In genomic region chr7:7505936-7506335, GRCh38 we compare ENCODE assay signal across 24 cellular contexts. TPM values are rescaled to one million over a fixed set of nuclear protein-coding genes. Genes with fewer than 3 reads are reported as not detected.
DNase-seq lines count a peak whose midpoint lies in the region; ATAC-seq, FAIRE-seq and TF ChIP-seq lines count a peak whose summit lies in the region.
"Had no signal": no experiment of that assay in that cellular context is flagged by ENCODE, and none has a peak within 500 bp of the region (broad histone marks: within the 10 kb centered on the region; RNA-seq: fewer than 3 reads in every experiment).

No MANE protein-coding gene starts in this region.

- H3K79me2 ChIP-seq in GM23338 (replicated peaks; ENCODE audit: insufficient read depth): no peaks in the 10 kb centered on the region
- H3K79me2 ChIP-seq in Karpas-422 (ENCODE audit: low read length): no peaks in the 10 kb centered on the region

- H3K4me2 ChIP-seq in GM23338 (no peak overlapping the region), Karpas-422 (ENCODE audit: low read depth, low read length, poor library complexity, severe bottlenecking) (no peak overlapping the region)

- H3F3A ChIP-seq in GM23338 (replicated peaks; ENCODE audit: low read depth): no peaks in the 10 kb centered on the region

- no peaks in the 10 kb centered on the region for H3K9me2 ChIP-seq in GM23338 (ENCODE audit: insufficient read depth)
- no peaks in the 10 kb centered on the region for H3K9me2 ChIP-seq in Karpas-422 (replicated peaks; ENCODE audit: insufficient read depth, low read length)

- H3K36me3 ChIP-seq in GM23338 (ENCODE audit: insufficient read depth) (no peaks in the 10 kb centered on the region), adipocyte (ENCODE audit: control insufficient read depth, insufficient read depth, low read length, severe bottlenecking) (no peaks in the 10 kb centered on the region), Karpas-422 (ENCODE audit: insufficient read depth, low read length) (no peaks in the 10 kb centered on the region), kidney (ENCODE audit: control insufficient read depth in 1 of 2, insufficient read depth in 2 of 2, low read length in 2 of 2) (no peaks in the 10 kb centered on the region)
- H3K36me3 ChIP-seq: adrenal gland, brain microvascular endothelial cell, upper lobe of right lung had no signal

- H3K9me3 ChIP-seq in adipocyte (ENCODE audit: control insufficient read depth, low read length) (no peaks in the 10 kb centered on the region), Karpas-422 (ENCODE audit: low read length) (no peaks in the 10 kb centered on the region), kidney (ENCODE audit: control insufficient read depth in 1 of 2, low read length in 2 of 2) (no peaks in the 10 kb centered on the region)
- H3K9me3 ChIP-seq: adrenal gland, upper lobe of right lung had no signal

- H4K20me1 ChIP-seq in GM23338 (replicated peaks; ENCODE audit: insufficient read depth) (no peaks in the 10 kb centered on the region), Karpas-422 (ENCODE audit: insufficient read depth, low read depth, low read length) (no peaks in the 10 kb centered on the region)

- H3K27ac ChIP-seq in 22Rv1 (peak overlapping the region; percentile 54), GM23338 (ENCODE audit: low read depth) (no peak overlapping the region), Karpas-422 (ENCODE audit: low read length) (no peak overlapping the region), kidney (ENCODE audit: low read depth in 2 of 2, low read length in 2 of 2) (no peak overlapping the region)
- H3K27ac ChIP-seq: adrenal gland, brain microvascular endothelial cell, upper lobe of right lung had no signal

- H3K4me3 Mint-ChIP-seq in GM23338 (no peak overlapping the region), mesothelial cell of epicardium (no peak overlapping the region)
- H3K4me3 Mint-ChIP-seq in T-helper 2 cell treated with Interferon-gamma antibody and Interleukin-4, amounts not matched to agents 5 μg/mL and 100 μg/mL, for 36 hours: no peak overlapping the region
- H3K4me3 Mint-ChIP-seq in activated naive CD4-positive, alpha-beta T cell treated with anti-CD3 and anti-CD28 coated beads, Interleukin-2, amount 10 ng/mL, durations not matched to agents 7 days and 5 days: no peak overlapping the region
- H3K4me3 Mint-ChIP-seq: activated T-cell treated with anti-CD3 and anti-CD28 coated beads, Interleukin-2, amount 50 U/mL, for 4 hours had no signal

- intact Hi-C loops in kidney (cut with DNase I): no loop called here

- CTCF ChIA-PET in activated naive CD4-positive, alpha-beta T cell treated with anti-CD3 and anti-CD28 coated beads, Interleukin-2, amount 10 ng/mL, durations not matched to agents 7 days and 5 days (lab: Charles Lee): no interaction called here

- H3K4me3 ChIP-seq in GM23338 (no peak overlapping the region), adipocyte (ENCODE audit: low read length) (peak overlapping the region; percentile 66), Karpas-422 (ENCODE audit: low read length) (no peak overlapping the region), kidney (ENCODE audit: low read length in 2 of 2) (no peak overlapping the region)
- H3K4me3 ChIP-seq: adrenal gland, upper lobe of right lung had no signal

- H3K36me3 Mint-ChIP-seq in GM23338 (ENCODE audit: low read depth) (no peaks in the 10 kb centered on the region), mesothelial cell of epicardium (no peaks in the 10 kb centered on the region)
- no peaks in the 10 kb centered on the region for H3K36me3 Mint-ChIP-seq in T-helper 2 cell treated with Interferon-gamma antibody and Interleukin-4, amounts not matched to agents 5 μg/mL and 100 μg/mL, for 36 hours (ENCODE audit: low read depth)
- no peaks in the 10 kb centered on the region for H3K36me3 Mint-ChIP-seq in activated naive CD4-positive, alpha-beta T cell treated with anti-CD3 and anti-CD28 coated beads, Interleukin-2, amount 10 ng/mL, durations not matched to agents 7 days and 5 days

- H2AFZ ChIP-seq in GM23338 (peak overlapping the region; percentile 28; the same call in 1 of the 2 replicates), Karpas-422 (ENCODE audit: low read length) (no peak overlapping the region)

- TF ChIP-seq CTCF in 22Rv1 (IDR thresholded peaks at IDR 0.05): no peak
- no peak for TF ChIP-seq CTCF in GM23338 (conservative IDR thresholded peaks at IDR 0.05; ENCODE audit: low read depth in 2 of 2)
- TF ChIP-seq CTCF in mesothelial cell of epicardium (IDR thresholded peaks at IDR 0.05; ENCODE audit: unreplicated experiment): no peak
- TF ChIP-seq CTCF in kidney (IDR thresholded peaks at IDR 0.05; ENCODE audit: borderline replicate concordance, extremely low read depth, insufficient read depth): no peak

- FAIRE-seq in kidney (lab: Jason Lieb, UNC): no peak

- H3K9me3 Mint-ChIP-seq in GM23338: no peaks in the 10 kb centered on the region
- peaks cover 1% of the 10 kb centered on the region for H3K9me3 Mint-ChIP-seq in mesothelial cell of epicardium
- no peaks in the 10 kb centered on the region for H3K9me3 Mint-ChIP-seq in T-helper 2 cell treated with Interferon-gamma antibody and Interleukin-4, amounts not matched to agents 5 μg/mL and 100 μg/mL, for 36 hours
- H3K9me3 Mint-ChIP-seq in activated naive CD4-positive, alpha-beta T cell treated with anti-CD3 and anti-CD28 coated beads, Interleukin-2, amount 10 ng/mL, durations not matched to agents 7 days and 5 days: no peaks in the 10 kb centered on the region
- H3K9me3 Mint-ChIP-seq: activated T-cell treated with anti-CD3 and anti-CD28 coated beads, Interleukin-2, amount 50 U/mL, for 4 hours had no signal

- no peak overlapping the region for H3K27ac Mint-ChIP-seq in GM23338
- H3K27ac Mint-ChIP-seq in mesothelial cell of epicardium: peak overlapping the region; percentile 64
- no peak overlapping the region for H3K27ac Mint-ChIP-seq in T-helper 2 cell treated with Interferon-gamma antibody and Interleukin-4, amounts not matched to agents 5 μg/mL and 100 μg/mL, for 36 hours
- no peak overlapping the region for H3K27ac Mint-ChIP-seq in activated naive CD4-positive, alpha-beta T cell treated with anti-CD3 and anti-CD28 coated beads, Interleukin-2, amount 10 ng/mL, durations not matched to agents 7 days and 5 days

- H3K27me3 Mint-ChIP-seq in GM23338 (ENCODE audit: insufficient read depth, low read depth, poor library complexity) (no peaks in the 10 kb centered on the region), mesothelial cell of epicardium (ENCODE audit: low read depth) (no peaks in the 10 kb centered on the region)
- no peaks in the 10 kb centered on the region for H3K27me3 Mint-ChIP-seq in T-helper 2 cell treated with Interferon-gamma antibody and Interleukin-4, amounts not matched to agents 5 μg/mL and 100 μg/mL, for 36 hours (ENCODE audit: low read depth)
- H3K27me3 Mint-ChIP-seq in activated naive CD4-positive, alpha-beta T cell treated with anti-CD3 and anti-CD28 coated beads, Interleukin-2, amount 10 ng/mL, durations not matched to agents 7 days and 5 days: no peaks in the 10 kb centered on the region

- H3K4me1 ChIP-seq in GM23338 (ENCODE audit: insufficient read depth): 0 out of 2 replicates have a peak, but pooled peaks cover 2% of the 10 kb centered on the region
- H3K4me1 ChIP-seq in adipocyte (ENCODE audit: control insufficient read depth, insufficient read depth, low read length): peaks cover 15% of the 10 kb centered on the region
- no peaks in the 10 kb centered on the region for H3K4me1 ChIP-seq in Karpas-422 (ENCODE audit: low read length)
- H3K4me1 ChIP-seq in kidney (ENCODE audit: control insufficient read depth in 1 of 2, insufficient read depth in 1 of 2, low read depth in 1 of 2, low read length in 2 of 2): no peaks in the 10 kb centered on the region
- H3K4me1 ChIP-seq: adrenal gland, upper lobe of right lung had no signal

- H3K4me1 Mint-ChIP-seq in GM23338 (peaks cover 6% of the 10 kb centered on the region; the same call in 2 of the 3 replicates), mesothelial cell of epicardium (peaks cover 5% of the 10 kb centered on the region)
- H3K4me1 Mint-ChIP-seq in T-helper 2 cell treated with Interferon-gamma antibody and Interleukin-4, amounts not matched to agents 5 μg/mL and 100 μg/mL, for 36 hours (ENCODE audit: low read depth): no peaks in the 10 kb centered on the region
- H3K4me1 Mint-ChIP-seq in activated naive CD4-positive, alpha-beta T cell treated with anti-CD3 and anti-CD28 coated beads, Interleukin-2, amount 10 ng/mL, durations not matched to agents 7 days and 5 days: no peaks in the 10 kb centered on the region

- no peak for ATAC-seq in GM23338
- ATAC-seq: activated T-cell treated with anti-CD3 and anti-CD28 coated beads, Interleukin-2, amount 50 U/mL, for 4 hours; upper lobe of right lung had no signal

- H3K27me3 ChIP-seq in GM23338 (ENCODE audit: insufficient read depth) (no peaks in the 10 kb centered on the region), adipocyte (replicated peaks; ENCODE audit: control insufficient read depth, insufficient read depth, low read length) (no peaks in the 10 kb centered on the region), Karpas-422 (ENCODE audit: low read length) (no peaks in the 10 kb centered on the region)
- H3K27me3 ChIP-seq: adrenal gland, brain microvascular endothelial cell, upper lobe of right lung had no signal

- DNase-seq in GM23338 (ENCODE audit: low spot score) (no peak), adipocyte (ENCODE audit: low read depth) (peak; percentile 21), mesothelial cell of epicardium (ENCODE audit: low spot score in 2 of 2, unreplicated experiment in 2 of 2) (no peak), Karpas-422 (no peak), kidney (no peak)
- no peak for DNase-seq in T-helper 2 cell treated with Interferon-gamma antibody and Interleukin-4, amounts not matched to agents 5 μg/mL and 100 μg/mL, for 36 hours (ENCODE audit: low spot score)
- no peak for DNase-seq in activated naive CD4-positive, alpha-beta T cell treated with anti-CD3 and anti-CD28 coated beads, Interleukin-2, amount 10 ng/mL, durations not matched to agents 7 days and 5 days
- DNase-seq: activated CD4-positive, alpha-beta T cell treated with anti-CD3 and anti-CD28 coated beads for 4 hours; activated T-cell treated with anti-CD3 and anti-CD28 coated beads, Interleukin-2, amount 50 U/mL, for 4 hours; adrenal gland; brain microvascular endothelial cell; C1 segment of cervical spinal cord; effector CD8-positive, alpha-beta T cell; EL; HCEC 1CT; mammary epithelial cell; NCI-H187; NCI-H510A; small intestine; stimulated activated CD4-positive, alpha-beta T cell treated with anti-CD3 and anti-CD28 coated beads, Interleukin-2, amount 100 ng/mL, for 24 hours; upper lobe of right lung had no signal

- H3K9ac ChIP-seq in adipocyte (ENCODE audit: low read length) (peak overlapping the region; percentile 44), Karpas-422 (ENCODE audit: low read length) (no peak overlapping the region), kidney (ENCODE audit: low read length in 2 of 2) (no peak overlapping the region)

TF ChIP-seq in GM23338, 12 proteins besides CTCF, POLR2A, EP300 and RAD21 (continues in another document):
- TF ChIP-seq POLR2AphosphoS5 (IDR thresholded peaks at IDR 0.05; ENCODE audit: low read depth): no peak

RNA-seq across cellular contexts. Expression of gene COL28A1, which starts 29.7 kb away (rescaled TPM):
- 0.27 and 0.31 TPM in 2 replicates for total RNA-seq in GM23338 (2014; rRNA removed; shearing (Covaris generic))
- polyA plus RNA-seq in GM23338 (2016; fragmentation: Nextera tagmentation; extraction: Ambion mirVana) (0.70 and 0.80 TPM in 2 replicates), kidney (ENCODE audit: insufficient read depth, low read depth, low replicate concordance) (2.7 TPM)
- total RNA-seq in mesothelial cell of epicardium (1.6 to 1.8 TPM (median 1.7 TPM) in 3 replicates), kidney (5.8 TPM)
- total RNA-seq in Karpas-422 (2014; rRNA removed; shearing (Covaris generic); ENCODE audit: low replicate concordance): 0.69 TPM in 1 of 2 replicates, not detected in the other
- total RNA-seq: glomerular endothelial cell; T-helper 1 cell treated with Interleukin-12 subunit alpha and Interleukin-12 subunit beta and Interleukin-4 antibody, amounts not matched to agents 30 ng/mL and 1 ng/mL, for 36 hours had no signal
- polyA plus RNA-seq: mammary epithelial cell had no signal
